ENCODE assay signal across 1 cellular context in genomic region chr2:178193823-178194599, GRCh38.
A peak's percentile ranks its signal among the peaks of the same experiment; 100 is the strongest.
TF ChIP-seq lines count a peak whose summit lies in the region.

OSBPL6 (plus strand) TSS chr2:178194512; CDS start chr2:178306185, 111,673 bp downstream.

TF ChIP-seq in HepG2, 621 proteins besides CTCF, POLR2A, EP300 and RAD21 (continued from another document and continues in another):
- 0 out of 2 replicates have a peak, but pooled peaks have one; percentile 54 for TF ChIP-seq DZIP1 (CRISPR knock-in tag; IDR thresholded peaks at IDR 0.05)
- 0 out of 2 replicates have a peak, but pooled peaks have one; percentile 31 for TF ChIP-seq CBFB (CRISPR knock-in tag; IDR thresholded peaks at IDR 0.05)
- TF ChIP-seq SRY (CRISPR knock-in tag; IDR thresholded peaks at IDR 0.05): no peak
- 0 out of 2 replicates have a peak, but pooled peaks have one; percentile 40 for TF ChIP-seq REXO4 (CRISPR knock-in tag; IDR thresholded peaks at IDR 0.05; ENCODE audit: borderline replicate concordance)
- TF ChIP-seq SNAPC2 (CRISPR knock-in tag; IDR thresholded peaks at IDR 0.05): no peak
- no peak for TF ChIP-seq ZNF652 (CRISPR knock-in tag; IDR thresholded peaks at IDR 0.05; ENCODE audit: borderline replicate concordance, low read depth)
- TF ChIP-seq ZNF703 (CRISPR knock-in tag; IDR thresholded peaks at IDR 0.05; ENCODE audit: borderline replicate concordance): peak; percentile 87
- no peak for TF ChIP-seq TEAD2 (CRISPR knock-in tag; IDR thresholded peaks at IDR 0.05)
- TF ChIP-seq ZNF839 (CRISPR knock-in tag; IDR thresholded peaks at IDR 0.05; ENCODE audit: borderline replicate concordance): no peak
- 0 out of 2 replicates have a peak, but pooled peaks have one; percentile 15 for TF ChIP-seq ZNF761 (CRISPR knock-in tag; conservative IDR thresholded peaks at IDR 0.05)
- TF ChIP-seq ZNF850 (CRISPR knock-in tag; conservative IDR thresholded peaks at IDR 0.05): 0 out of 2 replicates have a peak, but pooled peaks have one; percentile 79
- TF ChIP-seq ZNF777 (CRISPR knock-in tag; IDR thresholded peaks at IDR 0.05): peak; percentile 60; the same call in 1 of the 2 replicates
- TF ChIP-seq MLXIP (CRISPR knock-in tag; IDR thresholded peaks at IDR 0.05; ENCODE audit: borderline replicate concordance): no peak
- peak; percentile 34 for TF ChIP-seq XRCC5 (optimal IDR thresholded peaks at IDR 0.05; ENCODE audit: low read length)
- peak; percentile 12; the same call in 1 of the 2 replicates for TF ChIP-seq GFI1 (CRISPR knock-in tag; IDR thresholded peaks at IDR 0.05; ENCODE audit: borderline replicate concordance)
- no peak for TF ChIP-seq ZNF143 (CRISPR knock-in tag; IDR thresholded peaks at IDR 0.05)
- TF ChIP-seq, protein P1, sequence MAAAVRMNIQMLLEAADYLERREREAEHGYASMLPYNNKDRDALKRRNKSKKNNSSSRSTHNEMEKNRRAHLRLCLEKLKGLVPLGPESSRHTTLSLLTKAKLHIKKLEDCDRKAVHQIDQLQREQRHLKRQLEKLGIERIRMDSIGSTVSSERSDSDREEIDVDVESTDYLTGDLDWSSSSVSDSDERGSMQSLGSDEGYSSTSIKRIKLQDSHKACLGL (CRISPR knock-in tag; IDR thresholded peaks at IDR 0.05): peak; percentile 14; the same call in 1 of the 2 replicates
- TF ChIP-seq RBFOX2 (IDR thresholded peaks at IDR 0.05; ENCODE audit: low read depth, low read length): no peak
- TF ChIP-seq, protein P2, sequence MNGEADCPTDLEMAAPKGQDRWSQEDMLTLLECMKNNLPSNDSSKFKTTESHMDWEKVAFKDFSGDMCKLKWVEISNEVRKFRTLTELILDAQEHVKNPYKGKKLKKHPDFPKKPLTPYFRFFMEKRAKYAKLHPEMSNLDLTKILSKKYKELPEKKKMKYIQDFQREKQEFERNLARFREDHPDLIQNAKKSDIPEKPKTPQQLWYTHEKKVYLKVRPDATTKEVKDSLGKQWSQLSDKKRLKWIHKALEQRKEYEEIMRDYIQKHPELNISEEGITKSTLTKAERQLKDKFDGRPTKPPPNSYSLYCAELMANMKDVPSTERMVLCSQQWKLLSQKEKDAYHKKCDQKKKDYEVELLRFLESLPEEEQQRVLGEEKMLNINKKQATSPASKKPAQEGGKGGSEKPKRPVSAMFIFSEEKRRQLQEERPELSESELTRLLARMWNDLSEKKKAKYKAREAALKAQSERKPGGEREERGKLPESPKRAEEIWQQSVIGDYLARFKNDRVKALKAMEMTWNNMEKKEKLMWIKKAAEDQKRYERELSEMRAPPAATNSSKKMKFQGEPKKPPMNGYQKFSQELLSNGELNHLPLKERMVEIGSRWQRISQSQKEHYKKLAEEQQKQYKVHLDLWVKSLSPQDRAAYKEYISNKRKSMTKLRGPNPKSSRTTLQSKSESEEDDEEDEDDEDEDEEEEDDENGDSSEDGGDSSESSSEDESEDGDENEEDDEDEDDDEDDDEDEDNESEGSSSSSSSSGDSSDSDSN (CRISPR knock-in tag; IDR thresholded peaks at IDR 0.05): peak; percentile 51; the same call in 1 of the 2 replicates
- TF ChIP-seq, protein P3, sequence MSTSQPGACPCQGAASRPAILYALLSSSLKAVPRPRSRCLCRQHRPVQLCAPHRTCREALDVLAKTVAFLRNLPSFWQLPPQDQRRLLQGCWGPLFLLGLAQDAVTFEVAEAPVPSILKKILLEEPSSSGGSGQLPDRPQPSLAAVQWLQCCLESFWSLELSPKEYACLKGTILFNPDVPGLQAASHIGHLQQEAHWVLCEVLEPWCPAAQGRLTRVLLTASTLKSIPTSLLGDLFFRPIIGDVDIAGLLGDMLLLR (CRISPR knock-in tag; IDR thresholded peaks at IDR 0.05): 0 out of 2 replicates have a peak, but pooled peaks have one; percentile 15
- 0 out of 2 replicates have a peak, but pooled peaks have one; percentile 14 for TF ChIP-seq HIVEP1 (CRISPR knock-in tag; IDR thresholded peaks at IDR 0.05)
- peak; percentile 22; the same call in 1 of the 2 replicates for TF ChIP-seq SP5 (CRISPR knock-in tag; IDR thresholded peaks at IDR 0.05; ENCODE audit: borderline replicate concordance, low read depth)
- TF ChIP-seq ZNF136 (CRISPR knock-in tag; IDR thresholded peaks at IDR 0.05; ENCODE audit: low read depth): no peak
- TF ChIP-seq ZNF615 (CRISPR knock-in tag; IDR thresholded peaks at IDR 0.05; ENCODE audit: borderline replicate concordance): no peak
- TF ChIP-seq KDM3A (CRISPR knock-in tag; IDR thresholded peaks at IDR 0.05; ENCODE audit: low read depth): no peak; the same call in 1 of the 2 replicates
- TF ChIP-seq SAP130 (CRISPR knock-in tag; IDR thresholded peaks at IDR 0.05; ENCODE audit: low read depth): no peak; the same call in 1 of the 2 replicates
- no peak for TF ChIP-seq PTBP1 (IDR thresholded peaks at IDR 0.05; ENCODE audit: low read depth, low read length, poor library complexity, severe bottlenecking)
- TF ChIP-seq SOX13 (IDR thresholded peaks at IDR 0.05): no peak
- TF ChIP-seq SOX13 (CRISPR knock-in tag; conservative IDR thresholded peaks at IDR 0.05 in 1 of 2, IDR thresholded peaks at IDR 0.05 in 1 of 2): peak in 1 of 2 experiments; percentile 16; a peak in 1 of 4 replicates
- TF ChIP-seq, protein P4, sequence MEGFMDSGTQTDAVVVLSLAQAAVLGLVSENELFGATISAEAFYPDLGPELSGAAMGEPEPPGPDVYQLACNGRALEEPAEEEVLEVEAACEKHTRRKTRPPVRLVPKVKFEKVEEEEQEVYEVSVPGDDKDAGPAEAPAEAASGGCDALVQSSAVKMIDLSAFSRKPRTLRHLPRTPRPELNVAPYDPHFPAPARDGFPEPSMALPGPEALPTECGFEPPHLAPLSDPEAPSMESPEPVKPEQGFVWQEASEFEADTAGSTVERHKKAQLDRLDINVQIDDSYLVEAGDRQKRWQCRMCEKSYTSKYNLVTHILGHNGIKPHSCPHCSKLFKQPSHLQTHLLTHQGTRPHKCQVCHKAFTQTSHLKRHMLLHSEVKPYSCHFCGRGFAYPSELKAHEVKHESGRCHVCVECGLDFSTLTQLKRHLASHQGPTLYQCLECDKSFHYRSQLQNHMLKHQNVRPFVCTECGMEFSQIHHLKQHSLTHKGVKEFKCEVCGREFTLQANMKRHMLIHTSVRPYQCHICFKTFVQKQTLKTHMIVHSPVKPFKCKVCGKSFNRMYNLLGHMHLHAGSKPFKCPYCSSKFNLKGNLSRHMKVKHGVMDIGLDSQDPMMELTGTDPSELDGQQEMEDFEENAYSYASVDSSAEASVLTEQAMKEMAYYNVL (CRISPR knock-in tag; IDR thresholded peaks at IDR 0.05; ENCODE audit: borderline replicate concordance): 0 out of 2 replicates have a peak, but pooled peaks have one; percentile 20
- 0 out of 2 replicates have a peak, but pooled peaks have one; percentile 6 for TF ChIP-seq PHF8 (CRISPR knock-in tag; IDR thresholded peaks at IDR 0.05)
- TF ChIP-seq LRRFIP1 (CRISPR knock-in tag; conservative IDR thresholded peaks at IDR 0.05): no peak
- TF ChIP-seq ZNF768 (CRISPR knock-in tag; IDR thresholded peaks at IDR 0.05): no peak
- no peak for TF ChIP-seq U2AF1 (optimal IDR thresholded peaks at IDR 0.05; ENCODE audit: low read depth, low read length)
- TF ChIP-seq NONO (IDR thresholded peaks at IDR 0.05): no peak
- TF ChIP-seq NONO (CRISPR knock-in tag; conservative IDR thresholded peaks at IDR 0.05): 0 out of 2 replicates have a peak, but pooled peaks have one; percentile 8
- TF ChIP-seq ISL2 (CRISPR knock-in tag; IDR thresholded peaks at IDR 0.05): 0 out of 2 replicates have a peak, but pooled peaks have one; percentile 7
- no peak for TF ChIP-seq CCDC6 (CRISPR knock-in tag; IDR thresholded peaks at IDR 0.05)
- TF ChIP-seq ZC3H13 (CRISPR knock-in tag; IDR thresholded peaks at IDR 0.05): 0 out of 2 replicates have a peak, but pooled peaks have one; percentile 40
- TF ChIP-seq ZNF589 (CRISPR knock-in tag; conservative IDR thresholded peaks at IDR 0.05): no peak; the same call in 1 of the 2 replicates
- 0 out of 2 replicates have a peak, but pooled peaks have one; percentile 75 for TF ChIP-seq ZNF674 (CRISPR knock-in tag; IDR thresholded peaks at IDR 0.05; ENCODE audit: low read depth)
- peak; percentile 58 for TF ChIP-seq EZH2 (conservative IDR thresholded peaks at IDR 0.05; ENCODE audit: low read depth, low read length)
- TF ChIP-seq ZBTB46 (CRISPR knock-in tag; IDR thresholded peaks at IDR 0.05; ENCODE audit: borderline replicate concordance): no peak
- TF ChIP-seq, protein P5, sequence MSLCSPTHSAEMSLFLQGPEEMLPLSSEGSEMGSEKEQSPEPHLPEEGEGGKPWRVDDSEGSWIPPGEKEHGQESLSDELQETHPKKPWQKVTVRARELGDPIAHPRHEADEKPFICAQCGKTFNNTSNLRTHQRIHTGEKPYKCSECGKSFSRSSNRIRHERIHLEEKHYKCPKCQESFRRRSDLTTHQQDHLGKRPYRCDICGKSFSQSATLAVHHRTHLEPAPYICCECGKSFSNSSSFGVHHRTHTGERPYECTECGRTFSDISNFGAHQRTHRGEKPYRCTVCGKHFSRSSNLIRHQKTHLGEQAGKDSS (CRISPR knock-in tag; IDR thresholded peaks at IDR 0.05; ENCODE audit: borderline replicate concordance, low read depth): 0 out of 2 replicates have a peak, but pooled peaks have one; percentile 20
- 0 out of 2 replicates have a peak, but pooled peaks have one; percentile 47 for TF ChIP-seq PAX8 (CRISPR knock-in tag; IDR thresholded peaks at IDR 0.05; ENCODE audit: borderline replicate concordance)
- peak; percentile 32; the same call in 1 of the 2 replicates for TF ChIP-seq HDAC1 (CRISPR knock-in tag; IDR thresholded peaks at IDR 0.05)
- peak; percentile 39; the same call in 1 of the 2 replicates for TF ChIP-seq ZNF670 (CRISPR knock-in tag; IDR thresholded peaks at IDR 0.05; ENCODE audit: borderline replicate concordance)
- TF ChIP-seq ZNF460 (CRISPR knock-in tag; IDR thresholded peaks at IDR 0.05; ENCODE audit: borderline replicate concordance): peak; percentile 38; the same call in 1 of the 2 replicates
- TF ChIP-seq ZNF782 (CRISPR knock-in tag; IDR thresholded peaks at IDR 0.05; ENCODE audit: borderline replicate concordance): peak; percentile 26; the same call in 1 of the 2 replicates
